ENCODE assay signal across 1 cellular context in the genomic region with DNA sequence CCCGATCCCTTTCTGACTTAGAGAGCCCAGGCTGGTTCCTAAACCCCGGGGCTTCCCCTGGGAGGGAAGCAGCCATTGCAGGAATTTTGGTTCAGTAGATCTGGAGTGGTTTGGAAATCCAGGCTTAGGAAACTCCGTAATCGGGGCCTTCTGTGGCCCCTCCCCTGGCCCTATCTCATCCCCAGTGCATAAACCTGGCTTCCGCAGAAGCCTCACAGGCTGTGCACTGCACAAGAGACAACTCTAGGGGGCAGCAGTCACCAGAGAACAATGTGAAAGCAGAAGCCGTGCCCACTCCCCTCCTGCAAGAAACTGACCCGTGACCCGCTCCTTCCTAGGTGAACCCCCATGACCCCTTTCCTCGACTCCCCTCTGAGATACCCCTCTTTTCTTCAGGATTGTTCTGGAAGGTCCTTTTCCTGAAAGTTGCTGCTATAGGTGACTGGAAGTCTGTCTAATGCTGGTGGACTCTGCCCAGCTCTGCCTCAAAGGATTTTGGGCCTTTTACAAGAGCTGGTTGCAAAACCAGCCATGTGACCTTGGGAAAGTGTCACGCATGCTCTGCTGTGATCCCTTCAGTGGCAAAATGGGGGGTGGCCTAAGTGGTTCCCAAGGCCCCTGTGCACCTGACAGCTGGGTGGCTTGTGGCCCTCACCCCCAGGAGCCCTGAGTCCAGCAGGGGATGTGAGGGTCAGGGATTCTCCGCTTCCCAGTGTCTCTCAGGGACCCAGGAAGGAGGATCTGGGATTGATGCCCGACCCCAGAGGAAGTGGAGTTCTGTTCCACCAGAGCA.
TF ChIP-seq lines count a peak whose summit lies in the region.

No MANE protein-coding gene starts in this region.

TF ChIP-seq in HCT116, 20 proteins besides CTCF, POLR2A, EP300 and RAD21 (continued from another document):
- TF ChIP-seq EZH2 (IDR thresholded peaks at IDR 0.05): no peak
